3 cellular contexts compared by ENCODE assay signal in the genomic region with DNA sequence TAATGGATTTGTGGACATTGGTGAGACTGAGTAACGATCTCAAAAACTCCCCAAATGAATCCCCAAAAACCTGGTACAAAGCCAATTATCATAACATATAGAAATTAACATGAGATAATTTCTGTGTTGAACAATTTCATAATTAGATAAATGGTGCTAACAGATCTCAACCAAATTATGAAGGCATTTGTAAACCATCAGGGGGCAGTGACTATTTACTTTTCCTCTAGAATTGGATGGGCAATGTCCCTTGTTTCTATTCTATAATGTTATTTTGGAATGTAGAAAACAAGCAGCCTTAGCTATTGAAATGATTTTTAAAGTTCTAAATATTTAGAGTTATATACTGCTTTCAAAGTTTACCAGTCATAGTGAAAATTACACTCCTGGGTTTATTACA.
TF ChIP-seq lines count a peak whose summit lies in the region.

No MANE protein-coding gene starts in this region.

TF ChIP-seq in HEK293, 187 proteins besides CTCF, POLR2A, EP300 and RAD21:
- no peak for TF ChIP-seq ZXDB (tag by site-specific recombination; IDR thresholded peaks at IDR 0.05)
- peak; percentile 35; the same call in 1 of the 2 replicates for TF ChIP-seq ZNF654 (tag by site-specific recombination; IDR thresholded peaks at IDR 0.05; ENCODE audit: low read depth)
- TF ChIP-seq, protein P1, sequence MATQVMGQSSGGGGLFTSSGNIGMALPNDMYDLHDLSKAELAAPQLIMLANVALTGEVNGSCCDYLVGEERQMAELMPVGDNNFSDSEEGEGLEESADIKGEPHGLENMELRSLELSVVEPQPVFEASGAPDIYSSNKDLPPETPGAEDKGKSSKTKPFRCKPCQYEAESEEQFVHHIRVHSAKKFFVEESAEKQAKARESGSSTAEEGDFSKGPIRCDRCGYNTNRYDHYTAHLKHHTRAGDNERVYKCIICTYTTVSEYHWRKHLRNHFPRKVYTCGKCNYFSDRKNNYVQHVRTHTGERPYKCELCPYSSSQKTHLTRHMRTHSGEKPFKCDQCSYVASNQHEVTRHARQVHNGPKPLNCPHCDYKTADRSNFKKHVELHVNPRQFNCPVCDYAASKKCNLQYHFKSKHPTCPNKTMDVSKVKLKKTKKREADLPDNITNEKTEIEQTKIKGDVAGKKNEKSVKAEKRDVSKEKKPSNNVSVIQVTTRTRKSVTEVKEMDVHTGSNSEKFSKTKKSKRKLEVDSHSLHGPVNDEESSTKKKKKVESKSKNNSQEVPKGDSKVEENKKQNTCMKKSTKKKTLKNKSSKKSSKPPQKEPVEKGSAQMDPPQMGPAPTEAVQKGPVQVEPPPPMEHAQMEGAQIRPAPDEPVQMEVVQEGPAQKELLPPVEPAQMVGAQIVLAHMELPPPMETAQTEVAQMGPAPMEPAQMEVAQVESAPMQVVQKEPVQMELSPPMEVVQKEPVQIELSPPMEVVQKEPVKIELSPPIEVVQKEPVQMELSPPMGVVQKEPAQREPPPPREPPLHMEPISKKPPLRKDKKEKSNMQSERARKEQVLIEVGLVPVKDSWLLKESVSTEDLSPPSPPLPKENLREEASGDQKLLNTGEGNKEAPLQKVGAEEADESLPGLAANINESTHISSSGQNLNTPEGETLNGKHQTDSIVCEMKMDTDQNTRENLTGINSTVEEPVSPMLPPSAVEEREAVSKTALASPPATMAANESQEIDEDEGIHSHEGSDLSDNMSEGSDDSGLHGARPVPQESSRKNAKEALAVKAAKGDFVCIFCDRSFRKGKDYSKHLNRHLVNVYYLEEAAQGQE (tag by site-specific recombination; IDR thresholded peaks at IDR 0.05) = no peak
- no peak for TF ChIP-seq ZNF24 (tag by site-specific recombination; IDR thresholded peaks at IDR 0.05)

TF ChIP-seq in K562, 482 proteins besides CTCF, POLR2A, EP300 and RAD21:
- TF ChIP-seq, protein P2, sequence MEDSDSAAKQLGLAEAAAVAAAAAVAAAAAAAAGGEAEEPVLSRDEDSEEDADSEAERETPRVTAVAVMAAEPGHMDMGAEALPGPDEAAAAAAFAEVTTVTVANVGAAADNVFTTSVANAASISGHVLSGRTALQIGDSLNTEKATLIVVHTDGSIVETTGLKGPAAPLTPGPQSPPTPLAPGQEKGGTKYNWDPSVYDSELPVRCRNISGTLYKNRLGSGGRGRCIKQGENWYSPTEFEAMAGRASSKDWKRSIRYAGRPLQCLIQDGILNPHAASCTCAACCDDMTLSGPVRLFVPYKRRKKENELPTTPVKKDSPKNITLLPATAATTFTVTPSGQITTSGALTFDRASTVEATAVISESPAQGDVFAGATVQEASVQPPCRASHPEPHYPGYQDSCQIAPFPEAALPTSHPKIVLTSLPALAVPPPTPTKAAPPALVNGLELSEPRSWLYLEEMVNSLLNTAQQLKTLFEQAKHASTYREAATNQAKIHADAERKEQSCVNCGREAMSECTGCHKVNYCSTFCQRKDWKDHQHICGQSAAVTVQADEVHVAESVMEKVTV (CRISPR knock-in tag; IDR thresholded peaks at IDR 0.05) = peak; percentile 31; the same call in 1 of the 2 replicates
- TF ChIP-seq ZNF3 (CRISPR knock-in tag; IDR thresholded peaks at IDR 0.05) = no peak
TF ChIP-seq in K562: peak in this region for 1.

TF ChIP-seq in HepG2, 621 proteins besides CTCF, POLR2A, EP300 and RAD21:
- TF ChIP-seq SMC3 (IDR thresholded peaks at IDR 0.05; ENCODE audit: low read length) (peak; percentile 24; the same call in 1 of the 2 replicates), STAG1 (CRISPR knock-in tag; IDR thresholded peaks at IDR 0.05) (peak; percentile 54)
- TF ChIP-seq, protein P3, sequence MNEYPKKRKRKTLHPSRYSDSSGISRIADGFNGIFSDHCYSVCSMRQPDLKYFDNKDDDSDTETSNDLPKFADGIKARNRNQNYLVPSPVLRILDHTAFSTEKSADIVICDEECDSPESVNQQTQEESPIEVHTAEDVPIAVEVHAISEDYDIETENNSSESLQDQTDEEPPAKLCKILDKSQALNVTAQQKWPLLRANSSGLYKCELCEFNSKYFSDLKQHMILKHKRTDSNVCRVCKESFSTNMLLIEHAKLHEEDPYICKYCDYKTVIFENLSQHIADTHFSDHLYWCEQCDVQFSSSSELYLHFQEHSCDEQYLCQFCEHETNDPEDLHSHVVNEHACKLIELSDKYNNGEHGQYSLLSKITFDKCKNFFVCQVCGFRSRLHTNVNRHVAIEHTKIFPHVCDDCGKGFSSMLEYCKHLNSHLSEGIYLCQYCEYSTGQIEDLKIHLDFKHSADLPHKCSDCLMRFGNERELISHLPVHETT (CRISPR knock-in tag; conservative IDR thresholded peaks at IDR 0.05) = no peak
TF ChIP-seq in HepG2: peak in this region for 2.
